8 cellular contexts compared by ENCODE assay signal in the genomic region with DNA sequence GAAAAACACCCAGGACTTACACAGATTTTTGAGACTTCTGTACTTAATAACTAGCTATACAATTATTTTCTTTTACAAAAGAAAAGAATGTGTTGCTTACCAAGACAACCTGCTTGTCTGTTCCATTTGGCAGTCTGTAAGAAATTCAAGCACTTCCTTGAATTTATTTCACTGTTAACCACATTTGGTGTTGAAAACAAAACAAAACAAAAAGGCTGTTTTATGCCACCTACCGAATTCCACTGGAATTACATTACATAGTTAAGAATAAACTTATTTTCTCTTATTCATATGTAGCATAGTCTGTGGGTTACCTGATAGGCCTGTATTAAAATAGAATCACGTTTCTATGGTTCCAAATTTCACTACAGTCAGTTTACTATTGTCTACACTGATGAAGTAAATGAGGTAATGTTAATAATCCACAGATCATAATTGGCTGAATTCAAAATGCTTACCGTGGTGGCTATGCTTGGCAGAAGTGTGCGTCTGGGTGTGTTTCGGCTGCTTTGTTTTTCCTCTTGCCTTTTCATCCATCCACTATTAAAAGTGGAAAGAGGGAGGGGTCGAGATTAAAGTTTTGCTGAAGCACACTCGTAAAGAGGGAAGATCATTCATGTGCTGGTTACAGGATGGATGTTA. TPM values are rescaled to one million over a fixed set of nuclear protein-coding genes. Genes with fewer than 3 reads are reported as not detected.
DNase-seq lines count a peak whose midpoint lies in the region; ATAC-seq and TF ChIP-seq lines count a peak whose summit lies in the region.

TSS of gene TLR1 (minus strand) at position 138 of the 642 bp plus-strand sequence. CDS start 5,960 bp downstream, outside the sequence.

- no peaks in the 10 kb centered on the region for H3K27me3 ChIP-seq in colonic mucosa
- H3K27me3 ChIP-seq in testis: no peaks in the 10 kb centered on the region

- CTCF ChIA-PET in RWPE1 (lab: Yijun Ruan, JAX): interaction anchor here (0.6 to 1.0 kb wide), 5 partner anchors 10 to 624 kb away, joined by 3 to 4 read pairs (median 4); no protein-coding TSS in a partner anchor

- POLR2A ChIA-PET in RWPE1 (lab: Yijun Ruan, JAX; ENCODE audit: low non-redundant PET): no interaction called here

- no peaks in the 10 kb centered on the region for H3K4me1 ChIP-seq in colonic mucosa
- H3K4me1 ChIP-seq in testis: peaks cover 3% of the 10 kb centered on the region

- H3K4me3 ChIP-seq in colonic mucosa (peak within 1 kb of the TSS; percentile 5), testis (peak within 1 kb of the TSS in 1 of 2 donors; percentile 32)

- peak; percentile 66 for TF ChIP-seq CTCF in RWPE1 (conservative IDR thresholded peaks at IDR 0.05; ENCODE audit: low read depth)
- peak; percentile 60 for TF ChIP-seq CTCF in colonic mucosa (IDR thresholded peaks at IDR 0.05)
- peak; percentile 25 to 57 (median 45) for TF ChIP-seq CTCF in testis (IDR thresholded peaks at IDR 0.05)

- intact Hi-C loops in colonic mucosa (cut with DNase I): no loop called here
- intact Hi-C loops in testis (cut with DNase I; ENCODE audit: low total_unique reads): no loop called here

- no peak within 1 kb of the TSS for H3K27ac ChIP-seq in RWPE1
- H3K27ac ChIP-seq in colonic mucosa: peak within 1 kb of the TSS; percentile 54
- peak within 1 kb of the TSS; percentile 51 to 55 for H3K27ac ChIP-seq in testis

- peak within 1 kb of the TSS in 1 of 2 donors; percentile 66 for H3K9ac ChIP-seq in colonic mucosa (ENCODE audit: low read depth in 2 of 2, low read length in 2 of 2)

- H3K9me3 ChIP-seq in colonic mucosa: no peaks in the 10 kb centered on the region
- no peaks in the 10 kb centered on the region for H3K9me3 ChIP-seq in testis

- TF ChIP-seq POLR2A in testis (IDR thresholded peaks at IDR 0.05): no peak

- ATAC-seq in activated CD4-positive, CD25-positive, alpha-beta regulatory T cell treated with anti-CD3 and anti-CD28 coated beads, Interleukin-2, amount 50 U/mL, for 24 hours: peak; percentile 77 to 83
- ATAC-seq in HG03108 (IDR thresholded peaks at IDR 0.05; ENCODE audit: unreplicated experiment): peak; percentile 9

- WGBS in testis, 2 donors: 52 to 54% methylated on average over 7 of the region's 7 CpGs

- no peak for DNase-seq in activated CD4-positive, CD25-positive, alpha-beta regulatory T cell treated with anti-CD3 and anti-CD28 coated beads, Interleukin-2, amount 50 U/mL, for 72 hours
- DNase-seq in RWPE1 (ENCODE audit: low spot score) (peak; percentile 15), colonic mucosa (no peak), lung microvascular endothelial cell (ENCODE audit: low read depth in 2 of 2) (peak; percentile 71 to 80), testis (no peak), cerebellum (ENCODE audit: low spot score) (no peak)

- H3K36me3 ChIP-seq in colonic mucosa (no peaks in the 10 kb centered on the region), testis (ENCODE audit: low read depth, missing control alignments) (no peaks in the 10 kb centered on the region)

RNA-seq across cellular contexts. Expression of gene TLR1, which starts in this region (rescaled TPM):
- total RNA-seq in colonic mucosa (1 to 10 TPM; 1.2 to 4.7 TPM), lung microvascular endothelial cell (2.6 and 5.0 TPM in 2 replicates), testis (1 to 10 TPM; 2.8 to 5.5 TPM), cerebellum (3.8 TPM)
- polyA plus RNA-seq in testis (ENCODE audit: insufficient read depth, low read depth, low replicate concordance): 2.8 TPM

Comparison
In these comparisons a context has a peak if more than half of its experiments do, and no peak if none do; other contexts are left out.
1. DNase-seq: peak in RWPE1 (single experiment) and lung microvascular endothelial cell (2 of 2); none in activated CD4-positive, CD25-positive, alpha-beta regulatory T cell treated with anti-CD3 and anti-CD28 coated beads, Interleukin-2, amount 50 U/mL, for 72 hours (single experiment), colonic mucosa (single experiment), testis (single experiment) and cerebellum (single experiment).
2. Peak in every context shown above with its lines, with median percentiles within 50 percentile points of each other: CTCF ChIP-seq.